Comparison of ENCODE assay signal across 39 cellular contexts in the genomic region with DNA sequence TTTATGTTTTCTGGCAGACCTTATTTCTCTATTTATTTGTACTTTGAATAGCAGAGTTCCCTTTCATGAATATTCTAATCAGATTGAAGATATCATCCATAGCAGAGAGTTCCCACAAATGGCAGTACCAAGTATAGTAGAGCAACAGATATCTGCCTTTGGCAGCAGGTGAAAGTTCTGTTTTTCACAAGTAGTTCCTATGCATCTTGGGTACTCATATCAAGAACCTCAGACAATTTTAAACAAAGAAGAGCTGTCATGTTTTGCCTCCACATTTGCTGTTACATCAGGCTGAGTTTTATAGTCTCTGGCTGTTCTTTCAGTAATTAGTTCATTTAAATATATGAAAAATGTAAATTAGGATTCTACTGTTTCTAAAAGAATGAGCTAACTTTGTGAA.
"Had no signal": no experiment of that assay in that cellular context is flagged by ENCODE, and none has a peak within 500 bp of the region (broad histone marks: within the 10 kb centered on the region; RNA-seq: fewer than 3 reads in every experiment).

No MANE protein-coding gene starts in this region.

- H3K27me3 ChIP-seq: adrenal gland, ascending aorta, body of pancreas, brain microvascular endothelial cell, breast epithelium, cardiac muscle cell had no signal

- FAIRE-seq: astrocyte, bronchial epithelial cell had no signal

- H3K4me3 Mint-ChIP-seq: activated naive CD4-positive, alpha-beta T cell treated with anti-CD3 and anti-CD28 coated beads for 36 hours; activated naive CD4-positive, alpha-beta T cell treated with anti-CD3 and anti-CD28 coated beads, Interleukin-2, amount 10 ng/mL, durations not matched to agents 7 days and 5 days; activated naive CD4-positive, alpha-beta T cell treated with anti-CD3 and anti-CD28 coated beads, Interleukin-2, amount 50 U/mL, for 24 hours; activated naive CD8-positive, alpha-beta T cell; activated naive CD8-positive, alpha-beta T cell treated with anti-CD3 and anti-CD28 coated beads for 36 hours; activated naive CD8-positive, alpha-beta T cell treated with anti-CD3 and anti-CD28 coated beads, Interleukin-2, amount 10 ng/mL, durations not matched to agents 7 days and 5 days; activated naive CD8-positive, alpha-beta T cell treated with anti-CD3 and anti-CD28 coated beads, Interleukin-2, amount 50 U/mL, for 24 hours; activated T-cell treated with anti-CD3 and anti-CD28 coated beads, Interleukin-2, amount 50 U/mL, for 24 hours; activated T-cell treated with anti-CD3 and anti-CD28 coated beads, Interleukin-2, amount 50 U/mL, for 4 hours; activated T-cell treated with anti-CD3 and anti-CD28 coated beads, Interleukin-2, amount 50 U/mL, for 72 hours; activated T-helper 1 cell treated with anti-CD3 and anti-CD28 coated beads, Interleukin-12 subunit alpha, Interleukin-12 subunit beta, Interleukin-2, Interleukin-4 antibody, amounts not matched to agents 30 ng/mL and 10 ng/mL and 1 ng/mL, durations not matched to agents 14 hours and 24 hours and 36 hours; activated T-helper 17 cell treated with anti-CD3 and anti-CD28 coated beads, Interleukin-2, amount 50 U/mL, for 72 hours; brain; central memory CD8-positive, alpha-beta T cell had no signal

- H3K36me3 Mint-ChIP-seq: activated naive CD4-positive, alpha-beta T cell treated with anti-CD3 and anti-CD28 coated beads, Interleukin-2, amount 10 ng/mL, durations not matched to agents 7 days and 5 days; activated naive CD4-positive, alpha-beta T cell treated with anti-CD3 and anti-CD28 coated beads, Interleukin-2, amount 50 U/mL, for 24 hours; activated naive CD4-positive, alpha-beta T cell treated with anti-CD3 and anti-CD28 coated beads, Interleukin-2, amount 50 U/mL, for 72 hours; activated naive CD8-positive, alpha-beta T cell treated with anti-CD3 and anti-CD28 coated beads for 36 hours; activated naive CD8-positive, alpha-beta T cell treated with anti-CD3 and anti-CD28 coated beads, Interleukin-2, amount 10 ng/mL, durations not matched to agents 7 days and 5 days; brain had no signal

- H3K9me3 Mint-ChIP-seq: activated naive CD4-positive, alpha-beta T cell treated with anti-CD3 and anti-CD28 coated beads, Interleukin-2, amount 10 ng/mL, durations not matched to agents 7 days and 5 days; activated naive CD8-positive, alpha-beta T cell treated with anti-CD3 and anti-CD28 coated beads for 36 hours; activated naive CD8-positive, alpha-beta T cell treated with anti-CD3 and anti-CD28 coated beads, Interleukin-2, amount 10 ng/mL, durations not matched to agents 7 days and 5 days; activated naive CD8-positive, alpha-beta T cell treated with anti-CD3 and anti-CD28 coated beads, Interleukin-2, amount 50 U/mL, for 24 hours; activated T-cell treated with anti-CD3 and anti-CD28 coated beads, Interleukin-2, amount 50 U/mL, for 4 hours; activated T-helper 2 cell treated with anti-CD3 and anti-CD28 coated beads, Interferon-gamma antibody, Interleukin-2, Interleukin-4, amounts not matched to agents 10 μg/mL and 5 μg/mL and 100 μg/mL, durations not matched to agents 14 hours and 24 hours and 36 hours had no signal

- DNase-seq: activated effector memory CD4-positive, alpha-beta T cell treated with anti-CD3 and anti-CD28 coated beads, Interleukin-2, amount 50 U/mL, for 16 hours; activated effector memory CD4-positive, alpha-beta T cell treated with Interleukin-2 at 50 U/mL for 16 hours; activated gamma-delta T cell; activated gamma-delta T cell treated with Interleukin-2 at 50 U/mL for 16 hours; activated naive CD4-positive, alpha-beta T cell; activated naive CD4-positive, alpha-beta T cell treated with anti-CD3 and anti-CD28 coated beads for 36 hours; activated naive CD4-positive, alpha-beta T cell treated with anti-CD3 and anti-CD28 coated beads, Interleukin-2, amount 10 ng/mL, durations not matched to agents 7 days and 5 days; activated naive CD4-positive, alpha-beta T cell treated with anti-CD3 and anti-CD28 coated beads, Interleukin-2, amount 50 U/mL, for 16 hours; activated naive CD4-positive, alpha-beta T cell treated with Interleukin-2 at 50 U/mL for 16 hours; activated naive CD8-positive, alpha-beta T cell treated with anti-CD3 and anti-CD28 coated beads for 36 hours; activated naive CD8-positive, alpha-beta T cell treated with anti-CD3 and anti-CD28 coated beads, Interleukin-2, amount 10 ng/mL, durations not matched to agents 7 days and 5 days; activated naive CD8-positive, alpha-beta T cell treated with anti-CD3 and anti-CD28 coated beads, Interleukin-2, amount 50 U/mL, for 24 hours; activated T-cell treated with anti-CD3 and anti-CD28 coated beads, Interleukin-2, amount 50 U/mL, for 24 hours; activated T-cell treated with anti-CD3 and anti-CD28 coated beads, Interleukin-2, amount 50 U/mL, for 4 hours; activated T-cell treated with anti-CD3 and anti-CD28 coated beads, Interleukin-2, amount 50 U/mL, for 48 hours; activated T-cell treated with anti-CD3 and anti-CD28 coated beads, Interleukin-2, amount 50 U/mL, for 72 hours; adrenal gland; amniotic stem cell; amygdala; anterior cingulate cortex; aorta; body of pancreas; brain microvascular endothelial cell; caudate nucleus; central memory CD4-positive, alpha-beta T cell; cerebellar nuclear complex had no signal

- H3K27me3 Mint-ChIP-seq: activated naive CD4-positive, alpha-beta T cell treated with anti-CD3 and anti-CD28 coated beads, Interleukin-2, amount 10 ng/mL, durations not matched to agents 7 days and 5 days; activated naive CD4-positive, alpha-beta T cell treated with anti-CD3 and anti-CD28 coated beads, Interleukin-2, amount 50 U/mL, for 24 hours; activated naive CD8-positive, alpha-beta T cell; activated naive CD8-positive, alpha-beta T cell treated with anti-CD3 and anti-CD28 coated beads for 36 hours; activated naive CD8-positive, alpha-beta T cell treated with anti-CD3 and anti-CD28 coated beads, Interleukin-2, amount 10 ng/mL, durations not matched to agents 7 days and 5 days; activated naive CD8-positive, alpha-beta T cell treated with anti-CD3 and anti-CD28 coated beads, Interleukin-2, amount 50 U/mL, for 24 hours; activated T-cell treated with anti-CD3 and anti-CD28 coated beads, Interleukin-2, amount 50 U/mL, for 24 hours; activated T-helper 17 cell treated with anti-CD3 and anti-CD28 coated beads, Interleukin-2, amount 50 U/mL, for 72 hours; brain; central memory CD8-positive, alpha-beta T cell had no signal

- H3K4me1 ChIP-seq: adrenal gland, ascending aorta, breast epithelium had no signal

- H3K36me3 ChIP-seq: adrenal gland, ascending aorta, brain microvascular endothelial cell, breast epithelium, cardiac muscle cell had no signal

- H3K27ac ChIP-seq: adrenal gland, ascending aorta, body of pancreas, brain microvascular endothelial cell, breast epithelium, cardiac muscle cell had no signal

- H3K27ac Mint-ChIP-seq: activated naive CD4-positive, alpha-beta T cell treated with anti-CD3 and anti-CD28 coated beads for 36 hours; activated naive CD4-positive, alpha-beta T cell treated with anti-CD3 and anti-CD28 coated beads, Interleukin-2, amount 10 ng/mL, durations not matched to agents 7 days and 5 days; activated naive CD4-positive, alpha-beta T cell treated with anti-CD3 and anti-CD28 coated beads, Interleukin-2, amount 50 U/mL, for 24 hours; activated naive CD4-positive, alpha-beta T cell treated with anti-CD3 and anti-CD28 coated beads, Interleukin-2, amount 50 U/mL, for 72 hours; activated naive CD8-positive, alpha-beta T cell; activated naive CD8-positive, alpha-beta T cell treated with anti-CD3 and anti-CD28 coated beads for 36 hours; activated naive CD8-positive, alpha-beta T cell treated with anti-CD3 and anti-CD28 coated beads, Interleukin-2, amount 10 ng/mL, durations not matched to agents 7 days and 5 days; activated naive CD8-positive, alpha-beta T cell treated with anti-CD3 and anti-CD28 coated beads, Interleukin-2, amount 50 U/mL, for 24 hours; activated T-cell treated with anti-CD3 and anti-CD28 coated beads, Interleukin-2, amount 50 U/mL, for 24 hours; activated T-cell treated with anti-CD3 and anti-CD28 coated beads, Interleukin-2, amount 50 U/mL, for 72 hours; activated T-helper 1 cell treated with anti-CD3 and anti-CD28 coated beads, Interleukin-12 subunit alpha, Interleukin-12 subunit beta, Interleukin-2, Interleukin-4 antibody, amounts not matched to agents 30 ng/mL and 10 ng/mL and 1 ng/mL, durations not matched to agents 14 hours and 24 hours and 36 hours; activated T-helper 17 cell treated with anti-CD3 and anti-CD28 coated beads, Interleukin-2, amount 50 U/mL, for 72 hours; activated T-helper 2 cell treated with anti-CD3 and anti-CD28 coated beads, Interferon-gamma antibody, Interleukin-2, Interleukin-4, amounts not matched to agents 10 μg/mL and 5 μg/mL and 100 μg/mL, durations not matched to agents 14 hours and 24 hours and 36 hours had no signal

- ATAC-seq: activated naive CD4-positive, alpha-beta T cell treated with anti-CD3 and anti-CD28 coated beads, Interleukin-2, amount 50 U/mL, for 72 hours; activated naive CD8-positive, alpha-beta T cell treated with anti-CD3 and anti-CD28 coated beads, Interleukin-2, amount 50 U/mL, for 24 hours; activated T-cell treated with anti-CD3 and anti-CD28 coated beads, Interleukin-2, amount 50 U/mL, for 4 hours; activated T-cell treated with anti-CD3 and anti-CD28 coated beads, Interleukin-2, amount 50 U/mL, for 72 hours; activated T-helper 17 cell treated with anti-CD3 and anti-CD28 coated beads, Interleukin-2, amount 50 U/mL, for 72 hours; body of pancreas had no signal

- H3K4me1 Mint-ChIP-seq: activated naive CD4-positive, alpha-beta T cell treated with anti-CD3 and anti-CD28 coated beads, Interleukin-2, amount 10 ng/mL, durations not matched to agents 7 days and 5 days; activated naive CD4-positive, alpha-beta T cell treated with anti-CD3 and anti-CD28 coated beads, Interleukin-2, amount 50 U/mL, for 24 hours; activated naive CD8-positive, alpha-beta T cell treated with anti-CD3 and anti-CD28 coated beads for 36 hours; activated naive CD8-positive, alpha-beta T cell treated with anti-CD3 and anti-CD28 coated beads, Interleukin-2, amount 10 ng/mL, durations not matched to agents 7 days and 5 days; activated naive CD8-positive, alpha-beta T cell treated with anti-CD3 and anti-CD28 coated beads, Interleukin-2, amount 50 U/mL, for 24 hours; activated T-helper 17 cell treated with anti-CD3 and anti-CD28 coated beads, Interleukin-2, amount 50 U/mL, for 72 hours; brain; central memory CD8-positive, alpha-beta T cell had no signal

- H3K4me3 ChIP-seq: adrenal gland, ascending aorta, body of pancreas, breast epithelium, cardiac muscle cell had no signal
